28 cellular contexts compared by ENCODE assay signal in the genomic region with DNA sequence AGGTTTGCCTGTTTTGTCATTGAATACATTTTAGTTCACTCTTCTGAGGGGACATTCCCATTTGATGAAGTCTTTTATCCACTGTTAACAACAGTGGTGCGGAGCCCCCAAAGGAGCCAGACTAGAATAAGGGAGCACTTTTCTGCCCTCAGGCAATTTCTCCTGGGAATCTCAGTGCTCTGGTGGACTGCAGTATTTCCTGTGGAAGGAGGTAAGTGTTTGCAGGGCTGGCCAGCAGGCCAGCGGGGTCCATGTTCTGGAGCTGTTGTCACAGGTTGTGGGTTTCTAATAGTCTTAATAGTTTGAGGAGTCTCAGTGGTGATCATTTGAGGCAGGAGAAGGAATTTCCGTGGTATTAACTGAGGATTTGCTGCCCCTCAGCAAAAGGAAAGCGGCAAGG.
DNase-seq lines count a peak whose midpoint lies in the region; ATAC-seq, FAIRE-seq and TF ChIP-seq lines count a peak whose summit lies in the region.
"Had no signal": no experiment of that assay in that cellular context is flagged by ENCODE, and none has a peak within 500 bp of the region (broad histone marks: within the 10 kb centered on the region; RNA-seq: fewer than 3 reads in every experiment).

No MANE protein-coding gene starts in this region.

- H4K20me1 ChIP-seq in HepG2 (ENCODE audit: insufficient read depth, low read length): peaks cover 30% of the 10 kb centered on the region; the same call in 1 of the 2 replicates

- H3K27ac ChIP-seq in HepG2 (ENCODE audit: extremely low read length, insufficient read depth, low read length) (no peak overlapping the region), right lobe of liver (no peak overlapping the region)
- H3K27ac ChIP-seq: body of pancreas, epithelial cell of prostate, HL-60, left lung, parathyroid adenoma, testis, uterus had no signal

- H3K4me1 Mint-ChIP-seq in activated T-helper 17 cell treated with anti-CD3 and anti-CD28 coated beads, Interleukin-2, amount 50 U/mL, for 72 hours: peaks cover 27% of the 10 kb centered on the region
- peaks cover 24% of the 10 kb centered on the region for H3K4me1 Mint-ChIP-seq in nephron progenitor cell
- H3K4me1 Mint-ChIP-seq in type B pancreatic cell (ENCODE audit: unreplicated experiment): peaks cover 19% of the 10 kb centered on the region

- H3K9me3 Mint-ChIP-seq in activated T-helper 17 cell treated with anti-CD3 and anti-CD28 coated beads, Interleukin-2, amount 50 U/mL, for 72 hours: no peaks in the 10 kb centered on the region
- H3K9me3 Mint-ChIP-seq in nephron progenitor cell: no peaks in the 10 kb centered on the region
- no peaks in the 10 kb centered on the region for H3K9me3 Mint-ChIP-seq in type B pancreatic cell
- H3K9me3 Mint-ChIP-seq: CD14-positive monocyte; naive B cell; T-helper 1 cell treated with Interleukin-12 subunit alpha and Interleukin-12 subunit beta and Interleukin-4 antibody, amounts not matched to agents 30 μg/mL and 1 μg/mL, for 36 hours had no signal

- no TSS peak for BruUV-seq in HepG2 (replicated peaks; lab: Mats Ljungman, UMichigan)

- TF ChIP-seq EP300 in HepG2 (IDR thresholded peaks at IDR 0.05; ENCODE audit: low read depth in 2 of 2, low read length in 2 of 2) (no peak), HepG2 (CRISPR knock-in tag; IDR thresholded peaks at IDR 0.05; ENCODE audit: borderline replicate concordance) (no peak)

- ATAC-seq in HepG2 (no peak), right lobe of liver (no peak), HG03354 (IDR thresholded peaks at IDR 0.05; ENCODE audit: poor library complexity, severe bottlenecking, unreplicated experiment) (no peak)
- no peak for ATAC-seq in activated T-helper 17 cell treated with anti-CD3 and anti-CD28 coated beads, Interleukin-2, amount 50 U/mL, for 72 hours (replicated peaks)
- ATAC-seq: body of pancreas, left lung, right cardiac atrium had no signal

- no peak overlapping the region for H3K4me3 Mint-ChIP-seq in activated T-helper 17 cell treated with anti-CD3 and anti-CD28 coated beads, Interleukin-2, amount 50 U/mL, for 72 hours
- H3K4me3 Mint-ChIP-seq in nephron progenitor cell: no peak overlapping the region
- no peak overlapping the region for H3K4me3 Mint-ChIP-seq in type B pancreatic cell
- H3K4me3 Mint-ChIP-seq: CD14-positive monocyte; T-helper 1 cell treated with Interleukin-12 subunit alpha and Interleukin-12 subunit beta and Interleukin-4 antibody, amounts not matched to agents 30 μg/mL and 1 μg/mL, for 36 hours had no signal

- H3K36me3 ChIP-seq in HepG2 (replicated peaks in 1 of 2; ENCODE audit: control insufficient read depth in 1 of 2, insufficient read depth in 2 of 2, low read length in 2 of 2) (peaks cover 29 to 66% of the 10 kb centered on the region in 2 experiments), right lobe of liver (peaks cover 0 to 10% (median 3%) of the 10 kb centered on the region in 4 donors), HAP-1 (replicated peaks) (peaks cover 32% of the 10 kb centered on the region)
- H3K36me3 ChIP-seq: uterus had no signal

- no peaks in the 10 kb centered on the region for H3K79me2 ChIP-seq in HepG2 (ENCODE audit: insufficient read depth, low read length)
- H3K79me2 ChIP-seq: parathyroid adenoma had no signal

- TF ChIP-seq CTCF in HepG2 (CRISPR knock-in tag; IDR thresholded peaks at IDR 0.05) (no peak), right lobe of liver (IDR thresholded peaks at IDR 0.05) (no peak), nephron progenitor cell (IDR thresholded peaks at IDR 0.05) (no peak), type B pancreatic cell (conservative IDR thresholded peaks at IDR 0.05) (no peak)

- no peaks in the 10 kb centered on the region for H3K27me3 Mint-ChIP-seq in activated T-helper 17 cell treated with anti-CD3 and anti-CD28 coated beads, Interleukin-2, amount 50 U/mL, for 72 hours
- H3K27me3 Mint-ChIP-seq in nephron progenitor cell (ENCODE audit: low read depth, poor library complexity) (peaks cover 3% of the 10 kb centered on the region), type B pancreatic cell (no peaks in the 10 kb centered on the region)
- H3K27me3 Mint-ChIP-seq: naive B cell had no signal

- H3K4me2 ChIP-seq in HepG2 (ENCODE audit: low read depth, low read length): no peak overlapping the region

- 97% methylated on average over 4 of the region's 4 CpGs for WGBS in HepG2 (ENCODE audit: low lambda C conversion rate)
- 90% methylated on average over 4 of the region's 4 CpGs for WGBS in right lobe of liver (ENCODE audit: insufficient coverage, low coverage, low lambda C conversion rate, missing lambda C conversion rate)

- H3K4me3 ChIP-seq in HepG2 (replicated peaks in 1 of 3; ENCODE audit: insufficient read depth in 1 of 3, low read depth in 2 of 3, low read length in 3 of 3) (no peak overlapping the region), right lobe of liver (no peak overlapping the region), HAP-1 (no peak overlapping the region)
- H3K4me3 ChIP-seq: body of pancreas, left lung, testis, uterus had no signal

- FAIRE-seq in HepG2 (lab: Jason Lieb, UNC): no peak
- FAIRE-seq: D721Med had no signal

- TF ChIP-seq POLR2A in HepG2 (IDR thresholded peaks at IDR 0.05; ENCODE audit: insufficient read depth in 1 of 2, low read depth in 2 of 2, low read length in 2 of 2): no peak
- no peak for TF ChIP-seq POLR2A in right lobe of liver (IDR thresholded peaks at IDR 0.05)

- peak overlapping the region; percentile 75 for H3K27ac Mint-ChIP-seq in activated T-helper 17 cell treated with anti-CD3 and anti-CD28 coated beads, Interleukin-2, amount 50 U/mL, for 72 hours
- peak overlapping the region; percentile 26 for H3K27ac Mint-ChIP-seq in nephron progenitor cell
- H3K27ac Mint-ChIP-seq in type B pancreatic cell: no peak overlapping the region
- H3K27ac Mint-ChIP-seq: CD14-positive monocyte; T-helper 1 cell treated with Interleukin-12 subunit alpha and Interleukin-12 subunit beta and Interleukin-4 antibody, amounts not matched to agents 30 μg/mL and 1 μg/mL, for 36 hours had no signal

- no peak overlapping the region for H3K9ac ChIP-seq in HepG2 (ENCODE audit: insufficient read depth, low read depth, low read length)
- H3K9ac ChIP-seq: parathyroid adenoma had no signal

- H3K36me3 Mint-ChIP-seq in activated T-helper 17 cell treated with anti-CD3 and anti-CD28 coated beads, Interleukin-2, amount 50 U/mL, for 72 hours (ENCODE audit: low read depth): peaks cover 90% of the 10 kb centered on the region
- H3K36me3 Mint-ChIP-seq in nephron progenitor cell (ENCODE audit: low read depth): peaks cover 51% of the 10 kb centered on the region
- H3K36me3 Mint-ChIP-seq in type B pancreatic cell: peaks cover 41% of the 10 kb centered on the region

- H3K4me1 ChIP-seq in HepG2 (ENCODE audit: insufficient read depth, low read length) (peaks cover 59% of the 10 kb centered on the region), right lobe of liver (peaks cover 0 to 50% (median 20%) of the 10 kb centered on the region in 4 donors), HAP-1 (peaks cover 6% of the 10 kb centered on the region)
- H3K4me1 ChIP-seq: parathyroid adenoma, testis, uterus had no signal

- intact Hi-C loops in HepG2 (cut with micrococcal nuclease; ENCODE audit: unreplicated experiment): no loop called here
- intact Hi-C loops in right lobe of liver (cut with DNase I): no loop called here

- no peak overlapping the region for H2AFZ ChIP-seq in HepG2 (ENCODE audit: low read length)
- H2AFZ ChIP-seq: parathyroid adenoma had no signal

- POLR2A ChIA-PET in HepG2 (lab: Yijun Ruan, JAX): no interaction called here

- TF ChIP-seq RAD21 in HepG2 (CRISPR knock-in tag; IDR thresholded peaks at IDR 0.05): no peak

- H3K9me3 ChIP-seq in HepG2 (ENCODE audit: low read length): no peaks in the 10 kb centered on the region
- no peaks in the 10 kb centered on the region for H3K9me3 ChIP-seq in right lobe of liver
- H3K9me3 ChIP-seq in HAP-1: no peaks in the 10 kb centered on the region
- H3K9me3 ChIP-seq: body of pancreas, left lung, testis, uterus had no signal

- DNase-seq in HepG2 (ENCODE audit: low spot score) (no peak), right lobe of liver (no peak), nephron progenitor cell (no peak), type B pancreatic cell (ENCODE audit: extremely low spot score, unreplicated experiment) (peak; percentile 62), HAP-1 (ENCODE audit: low spot score in 2 of 2) (no peak)
- DNase-seq: activated CD4-positive, alpha-beta T cell treated with anti-CD3 and anti-CD28 coated beads for 1 hour; activated effector memory CD4-positive, alpha-beta T cell treated with anti-CD3 and anti-CD28 coated beads, Interleukin-2, amount 50 U/mL, for 16 hours; body of pancreas; Karpas-422; left lung; naive B cell; NCI-H1436; NCI-H774; right cardiac atrium; RPMI8226; stimulated activated CD4-positive, alpha-beta T cell treated with anti-CD3 and anti-CD28 coated beads, Interleukin-12 subunit alpha, Interleukin-12 subunit beta, amount 100 ng/mL, for 4 hours; stimulated activated CD4-positive, alpha-beta T cell treated with anti-CD3 and anti-CD28 coated beads, Interleukin-4, amount 100 ng/mL, for 4 hours; stimulated activated naive CD4-positive, alpha-beta T cell treated with Interleukin-2 at 50 U/mL for 16 hours; uterus had no signal

- H3K27me3 ChIP-seq in HepG2 (ENCODE audit: control insufficient read depth in 1 of 2, insufficient read depth in 2 of 2, low read length in 2 of 2) (no peaks in the 10 kb centered on the region), right lobe of liver (no peaks in the 10 kb centered on the region), HAP-1 (ENCODE audit: low read depth) (no peaks in the 10 kb centered on the region)
- H3K27me3 ChIP-seq: body of pancreas, left lung, testis, uterus had no signal

- in situ Hi-C loops in HepG2 (cut with HindIII; ENCODE audit: extremely low pct_ligation_motif_present, low pct_unique_long_range_greater_than_20kb): no loop called here
- in situ Hi-C loops in HAP-1 (cut with MboI; ENCODE audit: low sequenced_read_pairs): no loop called here

- CTCF ChIA-PET in HepG2 (lab: Yijun Ruan, JAX; ENCODE audit: low intra/inter-chr PET ratio, low total read pairs): no interaction called here

TF ChIP-seq in HepG2, 621 proteins besides CTCF, POLR2A, EP300 and RAD21 (continues in another document):
- TF ChIP-seq CBX5 (CRISPR knock-in tag; IDR thresholded peaks at IDR 0.05; ENCODE audit: borderline replicate concordance): no peak
- 0 out of 2 replicates have a peak, but pooled peaks have one; percentile 6 for TF ChIP-seq SMYD3 (CRISPR knock-in tag; IDR thresholded peaks at IDR 0.05)
- peak; percentile 34; the same call in 1 of the 2 replicates for TF ChIP-seq POLR2G (IDR thresholded peaks at IDR 0.05; ENCODE audit: low read depth, low read length)
- peak; percentile 46 for TF ChIP-seq RBM22 (optimal IDR thresholded peaks at IDR 0.05; ENCODE audit: low read length)
- no peak for TF ChIP-seq DPF2 (CRISPR knock-in tag; IDR thresholded peaks at IDR 0.05; ENCODE audit: borderline replicate concordance, low read depth)
